17 cellular contexts compared by ENCODE assay signal in genomic region chr6:113432729-113433505, GRCh38.
DNase-seq lines count a peak whose midpoint lies in the region; ATAC-seq, FAIRE-seq and TF ChIP-seq lines count a peak whose summit lies in the region.
"Had no signal": no experiment of that assay in that cellular context is flagged by ENCODE, and none has a peak within 500 bp of the region (broad histone marks: within the 10 kb centered on the region; RNA-seq: fewer than 3 reads in every experiment).

No MANE protein-coding gene starts in this region.

- H3K23ac ChIP-seq in IMR-90 (ENCODE audit: low read depth, low read length) (no peak overlapping the region; the same call in 1 of the 2 replicates), neuronal stem cell (ENCODE audit: low read depth, low read length, poor library complexity) (no peak overlapping the region)

- intact Hi-C loops in IMR-90 (cut with micrococcal nuclease), result loop anchor here (1.0 to 10.0 kb wide), 4 partner anchors 132 to 425 kb away; no protein-coding TSS in a partner anchor
- intact Hi-C loops in activated T-helper 2 cell treated with anti-CD3 and anti-CD28 coated beads, Interferon-gamma antibody, Interleukin-2, Interleukin-4, amounts not matched to agents 10 μg/mL and 5 μg/mL and 100 μg/mL, durations not matched to agents 14 hours and 24 hours and 36 hours (cut with micrococcal nuclease), result no loop called here

- BruUV-seq in IMR-90 (replicated peaks; lab: Mats Ljungman, UMichigan), result no TSS peak

- H3K4me1 ChIP-seq in IMR-90 (ENCODE audit: control insufficient read depth, insufficient read depth, low read length), result peaks cover 8% of the 10 kb centered on the region
- H3K4me1 ChIP-seq in neuronal stem cell (ENCODE audit: control insufficient read depth in 2 of 2, insufficient read depth in 1 of 2, low read depth in 1 of 2, low read length in 2 of 2), result no peaks in the 10 kb centered on the region
- H3K4me1 ChIP-seq: left ventricle myocardium inferior had no signal

- H3K4me3 ChIP-seq in IMR-90 (ENCODE audit: insufficient read depth, low read depth, low read length), result no peak overlapping the region
- H3K4me3 ChIP-seq in coronary artery, result peak overlapping the region; percentile 33
- no peak overlapping the region for H3K4me3 ChIP-seq in neuronal stem cell (ENCODE audit: low read length in 2 of 2)
- H3K4me3 ChIP-seq: K562, left ventricle myocardium inferior, thoracic aorta had no signal

- H3K56ac ChIP-seq in IMR-90 (ENCODE audit: extremely low read depth, insufficient read depth, low read length), result no peak overlapping the region

- WGBS in IMR-90 (ENCODE audit: extremely low coverage in 2 of 2, insufficient read length in 1 of 2), 2 experiments, result 86% methylated on average over 1 of the region's 2 CpGs; no CpG with 5 or more reads in 1 of the 2 experiments
- WGBS in neuronal stem cell (ENCODE audit: extremely low coverage in 2 of 2, insufficient read length in 2 of 2, insufficient replicate concordance in 1 of 2), 2 donors, result no CpG with 5 or more reads among the region's 2 CpGs

- no peak overlapping the region for H3K27ac Mint-ChIP-seq in activated T-helper 2 cell treated with anti-CD3 and anti-CD28 coated beads, Interferon-gamma antibody, Interleukin-2, Interleukin-4, amounts not matched to agents 10 μg/mL and 5 μg/mL and 100 μg/mL, durations not matched to agents 14 hours and 24 hours and 36 hours
- H3K27ac Mint-ChIP-seq: activated naive CD4-positive, alpha-beta T cell treated with anti-CD3 and anti-CD28 coated beads, Interleukin-2, amount 50 U/mL, for 72 hours had no signal

- H3K27ac ChIP-seq in IMR-90 (ENCODE audit: insufficient read depth, low read length) (peak overlapping the region; percentile 89; the same call in 1 of the 2 replicates), coronary artery (peak overlapping the region in 1 of 2 donors; percentile 3), neuronal stem cell (replicated peaks; ENCODE audit: low read length) (no peak overlapping the region)
- H3K27ac ChIP-seq: left ventricle myocardium inferior, thoracic aorta had no signal

- no peaks in the 10 kb centered on the region for H3K4me1 Mint-ChIP-seq in activated T-helper 2 cell treated with anti-CD3 and anti-CD28 coated beads, Interferon-gamma antibody, Interleukin-2, Interleukin-4, amounts not matched to agents 10 μg/mL and 5 μg/mL and 100 μg/mL, durations not matched to agents 14 hours and 24 hours and 36 hours (ENCODE audit: low read depth)

- H2BK5ac ChIP-seq in IMR-90 (ENCODE audit: low read depth, low read length, poor library complexity, severe bottlenecking) (peak overlapping the region; percentile 64), neuronal stem cell (ENCODE audit: low read length) (no peak overlapping the region)

- CTCF ChIA-PET in IMR-90 (lab: Yijun Ruan, JAX), result interaction anchor here (0.6 kb wide), 3 partner anchors 27 to 262 kb away, joined by 3 to 6 read pairs (median 4); no protein-coding TSS in a partner anchor

- H3K9me3 Mint-ChIP-seq in activated T-helper 2 cell treated with anti-CD3 and anti-CD28 coated beads, Interferon-gamma antibody, Interleukin-2, Interleukin-4, amounts not matched to agents 10 μg/mL and 5 μg/mL and 100 μg/mL, durations not matched to agents 14 hours and 24 hours and 36 hours, result no peaks in the 10 kb centered on the region

- no peaks in the 10 kb centered on the region for H3K27me3 Mint-ChIP-seq in activated T-helper 2 cell treated with anti-CD3 and anti-CD28 coated beads, Interferon-gamma antibody, Interleukin-2, Interleukin-4, amounts not matched to agents 10 μg/mL and 5 μg/mL and 100 μg/mL, durations not matched to agents 14 hours and 24 hours and 36 hours (ENCODE audit: low read depth)

- H2AK5ac ChIP-seq in IMR-90 (ENCODE audit: low read depth, low read length) (no peak overlapping the region), neuronal stem cell (ENCODE audit: low read depth, low read length) (no peak overlapping the region)

- dilution Hi-C loops in IMR-90 (cut with HindIII; ENCODE audit: low sequenced_read_pairs, unreplicated experiment), result no loop called here

- H4K8ac ChIP-seq in IMR-90 (ENCODE audit: low read depth in 2 of 2, low read length in 2 of 2) (0 out of 4 replicates have a peak overlapping the region, but pooled peaks of 1 of the 2 experiments have one; percentile 24), neuronal stem cell (ENCODE audit: low read depth, low read length) (no peak overlapping the region)

- H2BK12ac ChIP-seq in neuronal stem cell (ENCODE audit: low read length), result no peak overlapping the region

- TF ChIP-seq CTCF in IMR-90 (conservative IDR thresholded peaks at IDR 0.05; ENCODE audit: low read depth, low read length), result no peak
- TF ChIP-seq CTCF in coronary artery (IDR thresholded peaks at IDR 0.05), result no peak

- peak overlapping the region; percentile 71 for H3K4me2 ChIP-seq in IMR-90 (ENCODE audit: low read depth, low read length)
- H3K4me2 ChIP-seq in neuronal stem cell (ENCODE audit: insufficient read depth, low read length, poor library complexity, severe bottlenecking), result no peak overlapping the region

- H3K9ac ChIP-seq in IMR-90 (ENCODE audit: low read depth, low read length) (no peak overlapping the region), neuronal stem cell (ENCODE audit: low read depth, low read length, poor library complexity) (no peak overlapping the region)

- H3K18ac ChIP-seq in IMR-90 (ENCODE audit: low read depth, low read length), result peak overlapping the region; percentile 93
- H3K18ac ChIP-seq in neuronal stem cell (ENCODE audit: low read length), result no peak overlapping the region

- no peak overlapping the region for H3K4me3 Mint-ChIP-seq in activated T-helper 2 cell treated with anti-CD3 and anti-CD28 coated beads, Interferon-gamma antibody, Interleukin-2, Interleukin-4, amounts not matched to agents 10 μg/mL and 5 μg/mL and 100 μg/mL, durations not matched to agents 14 hours and 24 hours and 36 hours (ENCODE audit: low read depth)

- H2AFZ ChIP-seq in IMR-90 (replicated peaks; ENCODE audit: low read length, poor library complexity), result no peak overlapping the region
- H2AFZ ChIP-seq in neuronal stem cell (ENCODE audit: low read length), result peak overlapping the region; percentile 54

- ATAC-seq in IMR-90 (ENCODE audit: low read depth) (peak; percentile 73), HG02763 (IDR thresholded peaks at IDR 0.05; ENCODE audit: unreplicated experiment) (no peak)
- ATAC-seq: activated naive CD4-positive, alpha-beta T cell treated with anti-CD3 and anti-CD28 coated beads, Interleukin-2, amount 50 U/mL, for 72 hours; K562 had no signal

- H3K27me3 ChIP-seq in IMR-90 (ENCODE audit: control insufficient read depth, insufficient read depth, low read length) (no peaks in the 10 kb centered on the region), neuronal stem cell (ENCODE audit: control insufficient read depth in 3 of 3, insufficient read depth in 3 of 3, low read depth in 1 of 3, low read length in 3 of 3) (no peaks in the 10 kb centered on the region)

- in situ Hi-C loops in IMR-90 (cut with MboI; ENCODE audit: low sequenced_read_pairs), result no loop called here

- POLR2A ChIA-PET in IMR-90 (lab: Charles Lee; ENCODE audit: unreplicated experiment), result interaction anchor here (0.6 kb wide), 1 partner anchor 367 kb away, joined by 3 read pairs; no protein-coding TSS in a partner anchor

- H3K14ac ChIP-seq in IMR-90 (replicated peaks; ENCODE audit: low read depth, low read length), result 0 out of 2 replicates have a peak overlapping the region, but pooled peaks have one; percentile 44
- H3K14ac ChIP-seq in neuronal stem cell (ENCODE audit: low read length), result no peak overlapping the region

- H2AK9ac ChIP-seq in IMR-90 (replicated peaks; ENCODE audit: low read depth, low read length, poor library complexity), result no peak overlapping the region

- peak overlapping the region; percentile 81; the same call in 1 of the 2 replicates for H3K4ac ChIP-seq in IMR-90 (ENCODE audit: low read depth, low read length)
- no peak overlapping the region for H3K4ac ChIP-seq in neuronal stem cell (ENCODE audit: low read length)

- H3K9me1 ChIP-seq in IMR-90 (ENCODE audit: insufficient read depth, low read length), result peaks cover 9% of the 10 kb centered on the region

- no peaks in the 10 kb centered on the region for H4K20me1 ChIP-seq in IMR-90 (ENCODE audit: insufficient read depth, low read length)

- DNase-seq in AG08395 (ENCODE audit: low spot score), result peak; percentile 10
- DNase-seq in IMR-90, result peak; percentile 41
- DNase-seq in coronary artery (ENCODE audit: low spot score), result no peak
- no peak for DNase-seq in neuronal stem cell (ENCODE audit: low spot score)
- no peak for DNase-seq in A172 (ENCODE audit: low spot score)
- DNase-seq in activated T-helper 2 cell treated with anti-CD3 and anti-CD28 coated beads, Interferon-gamma antibody, Interleukin-2, Interleukin-4, amounts not matched to agents 10 μg/mL and 5 μg/mL and 100 μg/mL, durations not matched to agents 14 hours and 24 hours and 36 hours (ENCODE audit: low spot score), result no peak
- DNase-seq in GM19239 (ENCODE audit: insufficient read length, low spot score), result no peak
- DNase-seq: NCI-H1694 treated with DMSO at 0.1 percent for 48 hours; NCI-H526; SHP77 treated with DMSO at 0.1 percent for 48 hours; stimulated activated CD4-positive, alpha-beta T cell treated with anti-CD3 and anti-CD28 coated beads, Interleukin-12 subunit alpha, Interleukin-12 subunit beta, amount 100 ng/mL, for 4 hours had no signal

- H2BK15ac ChIP-seq in IMR-90 (ENCODE audit: low read depth, low read length) (peak overlapping the region; percentile 23; the same call in 1 of the 3 replicates), neuronal stem cell (ENCODE audit: low read length) (no peak overlapping the region)

- TF ChIP-seq POLR2A in IMR-90 (IDR thresholded peaks at IDR 0.05; ENCODE audit: low read depth, low read length), result no peak

- no peaks in the 10 kb centered on the region for H3K36me3 Mint-ChIP-seq in activated T-helper 2 cell treated with anti-CD3 and anti-CD28 coated beads, Interferon-gamma antibody, Interleukin-2, Interleukin-4, amounts not matched to agents 10 μg/mL and 5 μg/mL and 100 μg/mL, durations not matched to agents 14 hours and 24 hours and 36 hours (ENCODE audit: low read depth)
- H3K36me3 Mint-ChIP-seq: activated naive CD4-positive, alpha-beta T cell treated with anti-CD3 and anti-CD28 coated beads, Interleukin-2, amount 50 U/mL, for 72 hours had no signal

- peak overlapping the region; percentile 72 for H4K5ac ChIP-seq in IMR-90 (ENCODE audit: low read depth, low read length)

- H3K79me1 ChIP-seq in IMR-90 (ENCODE audit: low read depth in 1 of 2, low read length in 2 of 2) (no peaks in the 10 kb centered on the region), neuronal stem cell (ENCODE audit: low read depth, low read length) (no peaks in the 10 kb centered on the region)

- H2BK120ac ChIP-seq in IMR-90 (ENCODE audit: low read depth, low read length) (peak overlapping the region; percentile 69), neuronal stem cell (ENCODE audit: low read depth, low read length) (no peak overlapping the region)

- no peaks in the 10 kb centered on the region for H3K36me3 ChIP-seq in IMR-90 (ENCODE audit: control insufficient read depth, insufficient read depth, low read length)
- no peaks in the 10 kb centered on the region for H3K36me3 ChIP-seq in neuronal stem cell (replicated peaks in 1 of 2; ENCODE audit: control insufficient read depth in 2 of 2, insufficient read depth in 2 of 2, low read length in 2 of 2)
- H3K36me3 ChIP-seq: left ventricle myocardium inferior, thoracic aorta had no signal

- no peaks in the 10 kb centered on the region for H3K9me3 ChIP-seq in IMR-90 (ENCODE audit: control insufficient read depth, insufficient read depth, low read length)
- no peaks in the 10 kb centered on the region for H3K9me3 ChIP-seq in neuronal stem cell (replicated peaks in 1 of 2; ENCODE audit: control insufficient read depth in 2 of 2, insufficient read depth in 1 of 2, low read depth in 1 of 2, low read length in 2 of 2)
- H3K9me3 ChIP-seq: left ventricle myocardium inferior, thoracic aorta had no signal

- no peak for FAIRE-seq in GM19239 (lab: Jason Lieb, UNC)
- FAIRE-seq: GM12892, K562 had no signal

- peak overlapping the region; percentile 22; the same call in 1 of the 2 replicates for H4K91ac ChIP-seq in IMR-90 (ENCODE audit: insufficient read depth, low read depth, low read length)
- no peak overlapping the region for H4K91ac ChIP-seq in neuronal stem cell (ENCODE audit: low read depth, low read length, poor library complexity)

- TF ChIP-seq RAD21 in IMR-90 (IDR thresholded peaks at IDR 0.05; ENCODE audit: low read length), result no peak

- H2BK20ac ChIP-seq in IMR-90 (ENCODE audit: low read depth, low read length), result peak overlapping the region; percentile 27; the same call in 1 of the 2 replicates

Comparison
In these comparisons a context has a peak if more than half of its experiments do, and no peak if none do; other contexts are left out.
1. DNase-seq: peak in AG08395 (single experiment) and IMR-90 (single experiment); none in coronary artery (single experiment), neuronal stem cell (single experiment), A172 (single experiment), activated T-helper 2 cell treated with anti-CD3 and anti-CD28 coated beads, Interferon-gamma antibody, Interleukin-2, Interleukin-4, amounts not matched to agents 10 μg/mL and 5 μg/mL and 100 μg/mL, durations not matched to agents 14 hours and 24 hours and 36 hours (single experiment) and GM19239 (single experiment).